ENCODE assay signal across 20 cellular contexts in the genomic region with DNA sequence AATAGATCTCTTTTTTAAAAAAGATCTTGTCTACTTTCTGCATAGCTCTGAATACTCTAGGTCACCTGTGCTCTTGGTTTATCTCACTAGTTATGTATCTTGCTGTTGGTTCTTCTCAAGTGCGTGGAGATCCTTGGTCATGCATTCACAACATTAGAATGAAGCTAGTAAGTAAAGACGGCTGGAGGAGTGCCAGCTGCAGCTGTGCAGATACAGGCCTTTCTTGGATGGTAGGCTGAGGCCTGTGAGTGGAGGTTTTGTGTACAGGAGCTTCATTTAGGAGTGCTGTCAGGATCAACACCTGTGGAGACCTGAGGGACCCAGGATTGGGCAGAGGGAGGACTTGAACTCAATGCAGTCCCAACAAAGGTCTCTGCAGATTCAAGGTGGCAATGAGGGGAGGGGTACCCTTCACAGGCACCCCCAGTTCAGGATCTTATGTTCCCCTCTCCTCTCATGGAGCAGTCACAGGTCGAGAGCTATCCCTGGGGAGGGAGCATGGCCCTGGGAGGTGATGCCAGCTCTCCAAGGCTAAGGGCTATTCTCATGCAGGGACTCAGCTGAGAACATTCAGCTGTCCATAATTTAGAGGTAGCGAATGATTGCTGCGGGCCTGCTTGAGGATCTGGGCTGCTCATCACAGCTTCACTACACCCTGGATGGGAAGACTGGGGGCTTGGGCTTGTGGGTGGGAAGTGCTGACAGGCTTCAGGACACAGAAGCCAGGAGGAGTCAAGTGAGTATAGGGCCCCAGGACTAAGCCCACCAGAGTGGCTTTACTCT.
DNase-seq lines count a peak whose midpoint lies in the region; ATAC-seq lines count a peak whose summit lies in the region.
"Had no signal": no experiment of that assay in that cellular context is flagged by ENCODE, and none has a peak within 500 bp of the region (broad histone marks: within the 10 kb centered on the region; RNA-seq: fewer than 3 reads in every experiment).

No MANE protein-coding gene starts in this region.

- H3K9me3 ChIP-seq in SJCRH30 (replicated peaks): no peaks in the 10 kb centered on the region

- ATAC-seq in left ventricle myocardium superior: peak; percentile 59
- ATAC-seq in GM18519 (IDR thresholded peaks at IDR 0.05; ENCODE audit: low FRiP score, unreplicated experiment): no peak
- ATAC-seq in HG03520 (IDR thresholded peaks at IDR 0.05; ENCODE audit: unreplicated experiment): no peak
- no peak for ATAC-seq in GM18502 (IDR thresholded peaks at IDR 0.05; ENCODE audit: poor library complexity, unreplicated experiment)
- ATAC-seq: GM12878, HepG2 had no signal

- H3K36me3 ChIP-seq in SJCRH30: no peaks in the 10 kb centered on the region

- intact Hi-C loops in left ventricle myocardium superior (cut with micrococcal nuclease): no loop called here

- DNase-seq in DMS79 treated with DMSO at 0.1 percent for 48 hours (lab: John Stamatoyannopoulos, UW): peak; percentile 96
- DNase-seq in SJCRH30: peak; percentile 19 to 49
- DNase-seq in left ventricle myocardium superior: peak; percentile 82
- DNase-seq in putamen (ENCODE audit: low spot score): peak; percentile 39
- no peak for DNase-seq in AG08395 (ENCODE audit: low spot score)
- DNase-seq: activated CD4-positive, alpha-beta T cell treated with anti-CD3 and anti-CD28 coated beads for 48 hours; activated naive CD8-positive, alpha-beta T cell treated with anti-CD3 and anti-CD28 coated beads, Interleukin-2, amount 10 ng/mL, durations not matched to agents 7 days and 5 days; DMS 273 treated with DMSO at 0.1 percent for 48 hours; HFFc6; islet precursor cell; NCI-H2171 treated with DMSO at 0.1 percent for 48 hours; NCI-H82; T-helper 1 cell had no signal

- H3K4me1 ChIP-seq in SJCRH30: no peaks in the 10 kb centered on the region
- H3K4me1 ChIP-seq: parathyroid adenoma had no signal

- H3K4me3 ChIP-seq in SJCRH30: no peak overlapping the region
- H3K4me3 ChIP-seq: GM12878, hepatocyte had no signal

- no peak overlapping the region for H3K27ac ChIP-seq in SJCRH30
- H3K27ac ChIP-seq: hepatocyte, parathyroid adenoma had no signal

- H3K27me3 ChIP-seq in SJCRH30: no peaks in the 10 kb centered on the region
- H3K27me3 ChIP-seq: hepatocyte had no signal
